ENCODE assay signal across 16 cellular contexts in the genomic region with DNA sequence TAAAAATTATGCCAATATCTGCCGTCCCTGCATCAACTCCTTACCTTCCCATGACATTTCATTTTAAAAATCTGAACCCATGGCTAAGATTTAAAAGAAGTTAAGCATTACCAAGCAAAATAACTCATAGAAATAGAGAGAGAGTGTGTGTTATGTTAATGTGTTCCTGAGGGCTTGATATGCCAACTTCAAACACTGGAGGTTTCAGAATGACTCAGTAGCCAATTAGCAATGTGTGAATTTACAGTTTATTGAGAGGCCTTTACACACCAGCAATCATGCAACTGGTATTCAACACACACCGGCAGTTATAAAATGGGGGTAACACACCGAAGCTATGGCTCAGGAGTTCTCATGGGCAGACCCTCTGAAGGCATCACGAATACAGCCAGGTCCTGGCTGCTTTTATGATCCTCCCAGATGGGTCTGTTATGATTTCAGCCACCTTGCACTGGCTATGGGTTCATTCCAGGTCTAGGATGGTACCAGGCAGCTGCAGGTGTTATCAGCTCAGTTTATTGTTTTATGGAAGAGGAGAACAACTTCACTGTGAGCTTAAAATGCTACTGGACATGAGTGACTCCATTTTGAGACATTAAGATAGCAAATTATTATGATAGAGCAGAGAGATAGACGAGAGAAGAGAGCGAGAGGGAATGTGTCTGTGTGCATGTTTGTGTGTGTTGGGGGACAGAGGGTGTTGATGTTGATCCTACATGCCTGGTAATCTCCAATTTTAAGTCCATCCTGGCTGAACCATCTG.
A peak's percentile ranks its signal among the peaks of the same experiment; 100 is the strongest.
DNase-seq lines count a peak whose midpoint lies in the region; ATAC-seq lines count a peak whose summit lies in the region.
"Had no signal": no experiment of that assay in that cellular context is flagged by ENCODE, and none has a peak within 500 bp of the region (broad histone marks: within the 10 kb centered on the region; RNA-seq: fewer than 3 reads in every experiment).

No MANE protein-coding gene starts in this region.

- intact Hi-C loops in posterior vena cava (cut with DNase I) = no loop called here

- DNase-seq in astrocyte of the hippocampus (ENCODE audit: low read depth, low spot score) = peak; percentile 58
- DNase-seq in renal cortical epithelial cell (ENCODE audit: low read depth) = peak; percentile 79
- no peak for DNase-seq in posterior vena cava (ENCODE audit: low spot score)
- DNase-seq in hypothalamus (lab: John Stamatoyannopoulos, UW) = no peak
- DNase-seq in NCI-H510A (lab: John Stamatoyannopoulos, UW) = no peak
- DNase-seq: 8988T; CD4-positive, alpha-beta memory T cell; DMS153; DMS79; GDM1; GM23248; HCEC 1CT; IMR-90 had no signal

- ATAC-seq in GM18867 (IDR thresholded peaks at IDR 0.05; ENCODE audit: unreplicated experiment) = peak; percentile 58
- peak; percentile 44 for ATAC-seq in HG02798 (IDR thresholded peaks at IDR 0.05; ENCODE audit: poor library complexity, unreplicated experiment)
- ATAC-seq: K562 had no signal

Comparison
In these comparisons a context has a peak if more than half of its experiments do, and no peak if none do; other contexts are left out.
1. DNase-seq: peak in astrocyte of the hippocampus (single experiment) and renal cortical epithelial cell (single experiment); none in posterior vena cava (single experiment), hypothalamus (0 of 51) and NCI-H510A (single experiment).